In genomic region chr15:63764912-63765311, GRCh38 we compare ENCODE assay signal across 18 cellular contexts.
A peak's percentile ranks its signal among the peaks of the same experiment; 100 is the strongest.
DNase-seq lines count a peak whose midpoint lies in the region; ATAC-seq and TF ChIP-seq lines count a peak whose summit lies in the region.
"Had no signal": no experiment of that assay in that cellular context is flagged by ENCODE, and none has a peak within 500 bp of the region (broad histone marks: within the 10 kb centered on the region; RNA-seq: fewer than 3 reads in every experiment).

No MANE protein-coding gene starts in this region.

- peak overlapping the region; percentile 26 for H3K4me3 Mint-ChIP-seq in CD4-positive, alpha-beta T cell
- H3K4me3 Mint-ChIP-seq in dendritic cell treated with granulocyte-macrophage colony-stimulating factor and Interleukin-4, amounts not matched to agents 40 ng/mL and 50 ng/mL, for 4 days = no peak overlapping the region
- H3K4me3 Mint-ChIP-seq in naive thymus-derived CD8-positive, alpha-beta T cell = peak overlapping the region in 8 of 10 donors; percentile 9 to 80 (median 44)
- H3K4me3 Mint-ChIP-seq: HFFc6 had no signal

- peak overlapping the region; percentile 30 for H3K4me3 ChIP-seq in HUES48 (ENCODE audit: low read depth, low read length)
- H3K4me3 ChIP-seq: stomach, upper lobe of left lung had no signal

- H3K9ac ChIP-seq in HUES48 (ENCODE audit: low read depth, low read length) = peak overlapping the region; percentile 74

- peaks cover 86% of the 10 kb centered on the region for H3K4me1 Mint-ChIP-seq in CD4-positive, alpha-beta T cell (ENCODE audit: low read depth)
- peaks cover 32% of the 10 kb centered on the region for H3K4me1 Mint-ChIP-seq in dendritic cell treated with granulocyte-macrophage colony-stimulating factor and Interleukin-4, amounts not matched to agents 40 ng/mL and 50 ng/mL, for 4 days (ENCODE audit: low read depth)
- H3K4me1 Mint-ChIP-seq in naive thymus-derived CD8-positive, alpha-beta T cell = peaks cover 32 to 70% (median 63%) of the 10 kb centered on the region in 4 donors

- H3K4me1 ChIP-seq in HUES48 (ENCODE audit: control insufficient read depth, insufficient read depth, low read length) = peaks cover 60% of the 10 kb centered on the region

- CTCF ChIA-PET in CD4-positive, alpha-beta T cell (lab: Charles Lee) = interaction anchor here (1.3 kb wide), 1 partner anchor 13 kb away, joined by 3 read pairs; no protein-coding TSS in a partner anchor

- TF ChIP-seq CTCF in CD4-positive, alpha-beta T cell (IDR thresholded peaks at IDR 0.05) = no peak
- no peak for TF ChIP-seq CTCF in GM20000 (IDR thresholded peaks at IDR 0.05; ENCODE audit: extremely low read depth, missing control alignments)

- no peak for ATAC-seq in CD4-positive, alpha-beta T cell (ENCODE audit: poor library complexity)
- ATAC-seq in naive thymus-derived CD8-positive, alpha-beta T cell = peak; percentile 52 to 54
- no peak for ATAC-seq in HG03354 (IDR thresholded peaks at IDR 0.05; ENCODE audit: poor library complexity, severe bottlenecking, unreplicated experiment)
- ATAC-seq in GM21825 (IDR thresholded peaks at IDR 0.05; ENCODE audit: unreplicated experiment) = no peak
- ATAC-seq: sciatic nerve had no signal

- intact Hi-C loops in CD4-positive, alpha-beta T cell (cut with DNase I, micrococcal nuclease) = loop anchor here in 1 of 2 experiments (5.0 kb wide), 2 partner anchors 42 to 62 kb away; no protein-coding TSS in a partner anchor
- intact Hi-C loops in dendritic cell treated with granulocyte-macrophage colony-stimulating factor and Interleukin-4, amounts not matched to agents 40 ng/mL and 50 ng/mL, for 4 days (cut with micrococcal nuclease) = no loop called here

- H3K36me3 ChIP-seq in HUES48 (ENCODE audit: control insufficient read depth, insufficient read depth, low read length) = no peaks in the 10 kb centered on the region
- H3K36me3 ChIP-seq: upper lobe of left lung, WERI-Rb-1 had no signal

- H3K27ac ChIP-seq in CD4-positive, alpha-beta T cell (ENCODE audit: low read depth, low read length) = no peak overlapping the region
- H3K27ac ChIP-seq in HUES48 (ENCODE audit: low read depth, low read length) = peak overlapping the region; percentile 90
- H3K27ac ChIP-seq: stomach, upper lobe of left lung, WERI-Rb-1 had no signal

- H3K27ac Mint-ChIP-seq in CD4-positive, alpha-beta T cell = peak overlapping the region; percentile 6
- peak overlapping the region; percentile 42 for H3K27ac Mint-ChIP-seq in dendritic cell treated with granulocyte-macrophage colony-stimulating factor and Interleukin-4, amounts not matched to agents 40 ng/mL and 50 ng/mL, for 4 days
- H3K27ac Mint-ChIP-seq in naive thymus-derived CD8-positive, alpha-beta T cell = peak overlapping the region in 9 of 10 donors; percentile 5 to 89 (median 60)

- no peaks in the 10 kb centered on the region for H3K27me3 Mint-ChIP-seq in CD4-positive, alpha-beta T cell
- no peaks in the 10 kb centered on the region for H3K27me3 Mint-ChIP-seq in dendritic cell treated with granulocyte-macrophage colony-stimulating factor and Interleukin-4, amounts not matched to agents 40 ng/mL and 50 ng/mL, for 4 days
- H3K27me3 Mint-ChIP-seq in naive thymus-derived CD8-positive, alpha-beta T cell = no peaks in the 10 kb centered on the region

- H3K27me3 ChIP-seq in CD4-positive, alpha-beta T cell (ENCODE audit: control insufficient read depth, insufficient read depth, low read length) = no peaks in the 10 kb centered on the region
- H3K27me3 ChIP-seq in HUES48 (ENCODE audit: control insufficient read depth, insufficient read depth, low read length) = no peaks in the 10 kb centered on the region
- H3K27me3 ChIP-seq: stomach, upper lobe of left lung had no signal

- POLR2A ChIA-PET in CD4-positive, alpha-beta T cell (lab: Charles Lee) = interaction anchor here (1.9 kb wide), 1 partner anchor 43 kb away, joined by 4 read pairs; no protein-coding TSS in a partner anchor
- POLR2A ChIA-PET in naive thymus-derived CD8-positive, alpha-beta T cell (lab: Charles Lee) = interaction anchor here (1.0 kb wide), 1 partner anchor 10 kb away, joined by 4 read pairs; no protein-coding TSS in a partner anchor

- no peaks in the 10 kb centered on the region for H3K9me3 Mint-ChIP-seq in CD4-positive, alpha-beta T cell
- no peaks in the 10 kb centered on the region for H3K9me3 Mint-ChIP-seq in dendritic cell treated with granulocyte-macrophage colony-stimulating factor and Interleukin-4, amounts not matched to agents 40 ng/mL and 50 ng/mL, for 4 days
- H3K9me3 Mint-ChIP-seq in naive thymus-derived CD8-positive, alpha-beta T cell = no peaks in the 10 kb centered on the region
- H3K9me3 Mint-ChIP-seq: HFFc6 had no signal

- no peaks in the 10 kb centered on the region for H3K9me3 ChIP-seq in CD4-positive, alpha-beta T cell (ENCODE audit: control insufficient read depth, low read length)
- H3K9me3 ChIP-seq in HUES48 (ENCODE audit: control insufficient read depth, insufficient read depth, low read length) = no peaks in the 10 kb centered on the region
- H3K9me3 ChIP-seq: stomach, upper lobe of left lung had no signal

- peaks cover 73% of the 10 kb centered on the region for H3K36me3 Mint-ChIP-seq in CD4-positive, alpha-beta T cell (ENCODE audit: low read depth)
- peaks cover 18% of the 10 kb centered on the region for H3K36me3 Mint-ChIP-seq in dendritic cell treated with granulocyte-macrophage colony-stimulating factor and Interleukin-4, amounts not matched to agents 40 ng/mL and 50 ng/mL, for 4 days (ENCODE audit: low read depth)
- H3K36me3 Mint-ChIP-seq in naive thymus-derived CD8-positive, alpha-beta T cell = peaks cover 0 to 33% (median 12%) of the 10 kb centered on the region in 3 donors

- no peak for DNase-seq in CD4-positive, alpha-beta T cell
- peak in 2 of 10 donors; percentile 12 to 21 for DNase-seq in naive thymus-derived CD8-positive, alpha-beta T cell
- DNase-seq in GM20000 (ENCODE audit: low spot score) (no peak), NCI-H128 (lab: John Stamatoyannopoulos, UW; ENCODE audit: unreplicated experiment) (no peak)
- DNase-seq: activated effector memory CD4-positive, alpha-beta T cell treated with anti-CD3 and anti-CD28 coated beads, Interleukin-2, amount 50 U/mL, for 16 hours; aorta; HFFc6; NCI-H146; NCI-H2171 treated with DMSO at 0.1 percent for 48 hours; stomach; T-helper 2 cell; upper lobe of left lung; WERI-Rb-1 had no signal

Comparison
In these comparisons a context has a peak if more than half of its experiments do, and no peak if none do; other contexts are left out.
1. ATAC-seq: peak in naive thymus-derived CD8-positive, alpha-beta T cell (2 of 2); none in CD4-positive, alpha-beta T cell (single experiment), HG03354 (single experiment) and GM21825 (single experiment).
2. H3K27ac Mint-ChIP-seq: peak in every context shown above with its lines; median percentile 60 in naive thymus-derived CD8-positive, alpha-beta T cell; 42 in dendritic cell treated with granulocyte-macrophage colony-stimulating factor and Interleukin-4, amounts not matched to agents 40 ng/mL and 50 ng/mL, for 4 days; 6 in CD4-positive, alpha-beta T cell.